ENCODE assay signal across 7 cellular contexts in genomic region chr11:65502274-65502851, GRCh38. TPM values are rescaled to one million over a fixed set of nuclear protein-coding genes. Genes with fewer than 3 reads are reported as not detected.
DNase-seq lines count a peak whose midpoint lies in the region; ATAC-seq and TF ChIP-seq lines count a peak whose summit lies in the region.

No MANE protein-coding gene starts in this region.

- peaks cover 81% of the 10 kb centered on the region for H3K36me3 ChIP-seq in WERI-Rb-1
- H3K36me3 ChIP-seq in testis (ENCODE audit: low read depth, missing control alignments) = no peaks in the 10 kb centered on the region

- peaks cover 20% of the 10 kb centered on the region for H3K4me1 ChIP-seq in testis

- H3K9me3 ChIP-seq in WERI-Rb-1 (ENCODE audit: severe bottlenecking) = no peaks in the 10 kb centered on the region
- no peaks in the 10 kb centered on the region for H3K9me3 ChIP-seq in iPS-18c (ENCODE audit: control insufficient read depth, insufficient read depth, low read length)
- H3K9me3 ChIP-seq in testis = no peaks in the 10 kb centered on the region

- no peak for TF ChIP-seq CTCF in WERI-Rb-1 (IDR thresholded peaks at IDR 0.05; ENCODE audit: low read depth, low read length)
- no peak for TF ChIP-seq CTCF in testis (IDR thresholded peaks at IDR 0.05)

- peak; percentile 65 for DNase-seq in HT1080 (ENCODE audit: low read depth)
- no peak for DNase-seq in WERI-Rb-1
- DNase-seq in testis = no peak
- DNase-seq in posterior cingulate gyrus = no peak
- DNase-seq in GOT3 (lab: John Stamatoyannopoulos, UW) = no peak

- intact Hi-C loops in testis (cut with DNase I; ENCODE audit: low total_unique reads) (no loop called here), posterior cingulate gyrus (cut with DNase I) (no loop called here)

- H3K27me3 ChIP-seq in WERI-Rb-1 (ENCODE audit: insufficient read depth, low read depth, severe bottlenecking) = no peaks in the 10 kb centered on the region
- H3K27me3 ChIP-seq in testis = no peaks in the 10 kb centered on the region

- H3K27ac ChIP-seq in WERI-Rb-1 (peak overlapping the region; percentile 20; the same call in 1 of the 2 replicates), testis (peak overlapping the region; percentile 92 to 96)

- no peak for ATAC-seq in GM21576 (IDR thresholded peaks at IDR 0.05; ENCODE audit: unreplicated experiment)

- TF ChIP-seq POLR2A in testis (IDR thresholded peaks at IDR 0.05) = no peak

- peak overlapping the region; percentile 89 for H3K4me3 ChIP-seq in WERI-Rb-1 (ENCODE audit: low read depth, low read length)
- peak overlapping the region; percentile 95 for H3K4me3 ChIP-seq in iPS-18c (ENCODE audit: insufficient read depth, low read depth, low read length)
- H3K4me3 ChIP-seq in testis = peak overlapping the region; percentile 90 to 94

RNA-seq across cellular contexts. Expression of gene MALAT1, which starts 3.5 kb away (rescaled TPM):
- total RNA-seq in HT1080 (2014; rRNA removed; shearing (Covaris generic)) = 433 and 571 TPM in 2 replicates
- 14.7 and 23.6 TPM in 2 replicates for polyA plus RNA-seq in HT1080 (2015; cell fraction: cytosol; rRNA removed)
- 703 and 1,083 TPM in 2 replicates for polyA plus RNA-seq in HT1080 (2015; cell fraction: nucleus; rRNA removed)
- total RNA-seq in testis = 1,000 to 10,000 TPM; 8,109 to 9,314 TPM
- polyA plus RNA-seq in testis (ENCODE audit: insufficient read depth, low read depth, low replicate concordance) = 26.7 TPM

RNA-seq across cellular contexts. Expression of gene SCYL1, which starts 22.5 kb away (rescaled TPM):
- total RNA-seq in HT1080 (2014; rRNA removed; shearing (Covaris generic)) = 66.6 and 67.0 TPM in 2 replicates
- polyA plus RNA-seq in HT1080 (2015; cell fraction: cytosol; rRNA removed) = 50.5 and 57.6 TPM in 2 replicates
- polyA plus RNA-seq in HT1080 (2015; cell fraction: nucleus; rRNA removed) = 50.7 and 62.7 TPM in 2 replicates
- total RNA-seq in testis = 100 to 1,000 TPM; 131 to 160 TPM
- 127 TPM for polyA plus RNA-seq in testis (ENCODE audit: insufficient read depth, low read depth, low replicate concordance)

RNA-seq across cellular contexts. Expression of gene LTBP3, which starts 55.8 kb away (rescaled TPM):
- total RNA-seq in HT1080 (2014; rRNA removed; shearing (Covaris generic)) = 6.2 and 6.5 TPM in 2 replicates
- polyA plus RNA-seq in HT1080 (2015; cell fraction: cytosol; rRNA removed) = 157 and 158 TPM in 2 replicates
- 490 and 510 TPM in 2 replicates for polyA plus RNA-seq in HT1080 (2015; cell fraction: nucleus; rRNA removed)
- 100 to 1,000 TPM; 112 to 126 TPM for total RNA-seq in testis
- 58.1 TPM for polyA plus RNA-seq in testis (ENCODE audit: insufficient read depth, low read depth, low replicate concordance)

Comparison
In these comparisons a context has a peak if more than half of its experiments do, and no peak if none do; other contexts are left out.
1. RNA of gene MALAT1, which starts 3.5 kb away (total RNA-seq): 8,109 to 9,314 TPM in testis; 433 to 571 TPM in HT1080; every median in the first group is over 10 times any median in the second.
2. RNA of gene LTBP3, which starts 55.8 kb away (total RNA-seq): 112 to 126 TPM in testis; 6.2 to 6.5 TPM in HT1080; every median in the first group is over 10 times any median in the second.
3. Peak in every context shown above with its lines, with median percentiles within 50 percentile points of each other: H3K4me3 ChIP-seq.